In genomic region chr21:17797967-17798366, GRCh38 we compare ENCODE assay signal across 24 cellular contexts.
"Had no signal": no experiment of that assay in that cellular context is flagged by ENCODE, and none has a peak within 500 bp of the region (broad histone marks: within the 10 kb centered on the region; RNA-seq: fewer than 3 reads in every experiment).

No MANE protein-coding gene starts in this region.

- H3K27me3 Mint-ChIP-seq: activated naive CD8-positive, alpha-beta T cell; brain had no signal

- DNase-seq: activated CD4-positive, alpha-beta T cell treated with anti-CD3 and anti-CD28 coated beads for 48 hours; activated CD4-positive, alpha-beta T cell treated with anti-CD3 and anti-CD28 coated beads, Interleukin-2, amount 50 U/mL, for 4 hours; activated CD8-positive, alpha-beta memory T cell treated with anti-CD3 and anti-CD28 coated beads, Interleukin-2, amount 50 U/mL, for 48 hours; activated CD8-positive, alpha-beta T cell treated with anti-CD3 and anti-CD28 coated beads, Interleukin-2, amount 10 ng/mL, durations not matched to agents 7 days and 5 days; activated effector memory CD4-positive, alpha-beta T cell treated with Interleukin-2 at 50 U/mL for 16 hours; activated naive CD4-positive, alpha-beta T cell; activated T-cell treated with anti-CD3 and anti-CD28 coated beads, Interleukin-2, amount 50 U/mL, for 1 hour; amygdala; Kasumi-1; NCI-H1092; NCI-H1417; NCI-H1930; NCI-H2107; NCI-H2171 treated with DMSO at 0.1 percent for 48 hours; NCI-H226; NCI-H526; PC-3; SHP77 had no signal

- H3K27me3 ChIP-seq: SJSA1 had no signal

- H3K4me3 ChIP-seq: SJSA1 had no signal

- H3K9me3 Mint-ChIP-seq: activated T-helper 1 cell treated with anti-CD3 and anti-CD28 coated beads, Interleukin-12 subunit alpha, Interleukin-12 subunit beta, Interleukin-2, Interleukin-4 antibody, amounts not matched to agents 30 ng/mL and 10 ng/mL and 1 ng/mL, durations not matched to agents 14 hours and 24 hours and 36 hours had no signal

- FAIRE-seq: astrocyte had no signal

- ATAC-seq: activated CD4-positive, CD25-positive, alpha-beta regulatory T cell treated with anti-CD3 and anti-CD28 coated beads, Interleukin-2, amount 50 U/mL, for 24 hours; activated CD8-positive, alpha-beta T cell treated with anti-CD3 and anti-CD28 coated beads, Interleukin-2, amount 10 ng/mL, durations not matched to agents 7 days and 5 days; PC-3 had no signal

- H3K27ac ChIP-seq: SJSA1 had no signal

- H3K27ac Mint-ChIP-seq: activated CD8-positive, alpha-beta T cell treated with anti-CD3 and anti-CD28 coated beads, Interleukin-2, amount 10 ng/mL, durations not matched to agents 7 days and 5 days; activated T-helper 1 cell treated with anti-CD3 and anti-CD28 coated beads, Interleukin-12 subunit alpha, Interleukin-12 subunit beta, Interleukin-2, Interleukin-4 antibody, amounts not matched to agents 30 ng/mL and 10 ng/mL and 1 ng/mL, durations not matched to agents 14 hours and 24 hours and 36 hours; brain had no signal

- H3K4me1 ChIP-seq: SJSA1 had no signal

- H3K4me3 Mint-ChIP-seq: activated CD8-positive, alpha-beta T cell treated with anti-CD3 and anti-CD28 coated beads, Interleukin-2, amount 10 ng/mL, durations not matched to agents 7 days and 5 days; activated naive CD8-positive, alpha-beta T cell; activated T-helper 1 cell treated with anti-CD3 and anti-CD28 coated beads, Interleukin-12 subunit alpha, Interleukin-12 subunit beta, Interleukin-2, Interleukin-4 antibody, amounts not matched to agents 30 ng/mL and 10 ng/mL and 1 ng/mL, durations not matched to agents 14 hours and 24 hours and 36 hours; brain had no signal

- H3K9me3 ChIP-seq: SJSA1 had no signal
